In genomic region chr22:47814474-47814873, GRCh38 we compare ENCODE assay signal across 23 cellular contexts.
"Had no signal": no experiment of that assay in that cellular context is flagged by ENCODE, and none has a peak within 500 bp of the region (broad histone marks: within the 10 kb centered on the region; RNA-seq: fewer than 3 reads in every experiment).

No MANE protein-coding gene starts in this region.

- H3K9ac ChIP-seq: SK-N-SH had no signal

- H3K4me1 ChIP-seq: SJSA1 had no signal

- H3K9me3 ChIP-seq: SK-N-SH had no signal

- DNase-seq: KBM-7, NCI-H1092, NCI-H1105 treated with DMSO at 0.1 percent for 48 hours, NCI-H1417 treated with DMSO at 0.1 percent for 48 hours, NCI-H146, NCI-H1694 treated with DMSO at 0.1 percent for 48 hours, NCI-H1930, NCI-H2081, NCI-H2171, NCI-H226, NCI-H446, NCI-H510A, NCI-H524 treated with DMSO at 0.1 percent for 48 hours, NCI-H69, NCI-H774, Right ventricle myocardium superior, RPMI8226, SIG-M5, SK-N-SH, SW 1271, T-cell had no signal

- H3K27me3 ChIP-seq: SJSA1 had no signal

- H3K4me3 Mint-ChIP-seq: T-cell had no signal

- H3K27ac Mint-ChIP-seq: T-cell had no signal

- ATAC-seq: T-cell had no signal

- H3K4me1 Mint-ChIP-seq: T-cell had no signal

- H3K36me3 Mint-ChIP-seq: T-cell had no signal

- FAIRE-seq: RCC 7860 had no signal

- H3K4me2 ChIP-seq: SK-N-SH had no signal

- H3K27ac ChIP-seq: SJSA1 had no signal

- H3K4me3 ChIP-seq: SJSA1 had no signal

- H3K36me3 ChIP-seq: SJSA1 had no signal
